8 cellular contexts compared by ENCODE assay signal in the genomic region with DNA sequence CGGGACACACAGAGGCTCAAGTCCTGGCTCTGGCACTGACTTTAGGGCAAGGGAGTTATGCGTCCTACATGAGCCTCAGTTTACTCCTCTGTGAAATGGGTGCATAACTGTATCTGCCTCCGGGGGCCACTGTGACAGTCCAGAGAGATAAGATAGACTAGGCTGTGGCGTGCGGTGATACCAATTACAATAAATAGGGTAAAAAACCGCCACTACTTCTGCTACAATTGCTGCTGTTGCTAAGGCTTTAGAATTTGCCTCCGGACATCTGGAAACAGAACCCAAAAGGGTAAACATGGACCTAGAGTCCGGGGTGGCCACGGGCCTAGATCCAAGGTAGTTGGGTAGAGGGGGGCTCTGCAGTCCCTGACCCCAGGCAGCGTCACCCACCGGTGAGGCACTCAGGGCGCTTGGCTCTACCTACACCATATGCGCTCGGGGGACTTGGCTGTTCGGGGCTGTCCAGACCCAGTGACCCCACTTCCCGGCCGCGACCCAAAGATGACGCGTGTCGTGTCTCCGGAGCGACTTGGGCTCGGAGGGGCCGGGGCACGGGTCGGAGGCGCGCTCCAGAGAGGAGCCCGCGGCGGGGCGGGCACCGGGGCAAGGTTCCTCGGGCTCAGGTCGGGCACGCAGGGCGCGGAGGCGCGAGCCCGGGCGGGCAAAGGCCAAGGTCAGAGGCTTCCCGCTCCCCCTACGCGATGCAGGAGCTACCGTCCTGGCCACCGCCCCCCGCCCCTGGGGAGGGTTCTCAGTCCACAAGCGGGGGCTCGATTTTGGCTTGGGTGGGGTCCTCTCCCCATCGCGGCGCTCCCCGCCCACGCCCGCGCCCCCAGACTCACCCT. TPM values are rescaled to one million over a fixed set of nuclear protein-coding genes. Genes with fewer than 3 reads are reported as not detected.
A peak's percentile ranks its signal among the peaks of the same experiment; 100 is the strongest.
DNase-seq lines count a peak whose midpoint lies in the region; ATAC-seq and TF ChIP-seq lines count a peak whose summit lies in the region.

No MANE protein-coding gene starts in this region.

- no peak overlapping the region for H3K27ac Mint-ChIP-seq in CD4-positive, alpha-beta memory T cell

- no peak for DNase-seq in CD4-positive, alpha-beta memory T cell
- DNase-seq in ascending aorta (ENCODE audit: low spot score in 2 of 2) (peak in 1 of 2 donors; percentile 71), spleen (peak; percentile 83), NCI-H526 treated with DMSO at 0.1 percent for 48 hours (lab: John Stamatoyannopoulos, UW) (no peak), inferior parietal cortex (ENCODE audit: extremely low spot score) (no peak)
- no peak for DNase-seq in stimulated activated naive CD4-positive, alpha-beta T cell treated with Interleukin-2 at 50 U/mL for 16 hours (lab: John Stamatoyannopoulos, UW)

- peak; percentile 5 for ATAC-seq in HG02763 (IDR thresholded peaks at IDR 0.05; ENCODE audit: unreplicated experiment)

- H3K27me3 Mint-ChIP-seq in CD4-positive, alpha-beta memory T cell = peaks cover 18 to 32% of the 10 kb centered on the region in 2 donors

- no peak overlapping the region for H3K4me3 ChIP-seq in CD4-positive, alpha-beta memory T cell (ENCODE audit: low read length in 2 of 2)
- peak overlapping the region; percentile 94 to 99 for H3K4me3 ChIP-seq in ascending aorta
- peak overlapping the region; percentile 70 for H3K4me3 ChIP-seq in iPS-20b (ENCODE audit: low read length)
- peak overlapping the region; percentile 69 to 90 (median 80) for H3K4me3 ChIP-seq in spleen

- no peaks in the 10 kb centered on the region for H3K9me3 ChIP-seq in CD4-positive, alpha-beta memory T cell (ENCODE audit: control insufficient read depth in 1 of 2, low read length in 2 of 2)
- H3K9me3 ChIP-seq in ascending aorta (no peaks in the 10 kb centered on the region), iPS-20b (ENCODE audit: insufficient read depth, low read depth, low read length) (no peaks in the 10 kb centered on the region), spleen (no peaks in the 10 kb centered on the region)

- no peaks in the 10 kb centered on the region for H3K27me3 ChIP-seq in CD4-positive, alpha-beta memory T cell (ENCODE audit: insufficient read depth, low read length)
- H3K27me3 ChIP-seq in ascending aorta (no peaks in the 10 kb centered on the region), iPS-20b (ENCODE audit: insufficient read depth, low read length) (peaks cover 21% of the 10 kb centered on the region), spleen (replicated peaks in 1 of 7) (peaks cover 0 to 56% (median 18%) of the 10 kb centered on the region in 7 donors)

- H3K36me3 Mint-ChIP-seq in CD4-positive, alpha-beta memory T cell = no peaks in the 10 kb centered on the region

- POLR2A ChIA-PET in CD4-positive, alpha-beta memory T cell (lab: Charles Lee; ENCODE audit: partially characterized antibody) = interaction anchor here (0.8 kb wide), 1 partner anchor 97 kb away, joined by 3 read pairs; no protein-coding TSS in a partner anchor

- H3K4me3 Mint-ChIP-seq in CD4-positive, alpha-beta memory T cell = peak overlapping the region in 5 of 8 donors; percentile 17 to 82 (median 27)

- H3K4me1 Mint-ChIP-seq in CD4-positive, alpha-beta memory T cell = peaks cover 2 to 15% (median 7%) of the 10 kb centered on the region in 4 donors

- 12 to 59% (median 17%) methylated on average over 10 to 58 of the region's 58 CpGs for WGBS in spleen, 5 donors

- H3K9ac ChIP-seq in iPS-20b (ENCODE audit: low read depth, low read length) = peak overlapping the region; percentile 64; the same call in 1 of the 2 replicates

- TF ChIP-seq POLR2A in spleen (IDR thresholded peaks at IDR 0.05) = no peak

- no peaks in the 10 kb centered on the region for H3K36me3 ChIP-seq in CD4-positive, alpha-beta memory T cell (ENCODE audit: insufficient read depth, low read length)
- H3K36me3 ChIP-seq in ascending aorta (no peaks in the 10 kb centered on the region), iPS-20b (ENCODE audit: insufficient read depth, low read depth, low read length) (no peaks in the 10 kb centered on the region), spleen (no peaks in the 10 kb centered on the region)

- TF ChIP-seq CTCF in ascending aorta (IDR thresholded peaks at IDR 0.05) (no peak), spleen (IDR thresholded peaks at IDR 0.05 in 8 of 11, conservative IDR thresholded peaks at IDR 0.05 in 3 of 11) (no peak)

- H3K4me1 ChIP-seq in CD4-positive, alpha-beta memory T cell (ENCODE audit: insufficient read depth, low read length) = peaks cover 10% of the 10 kb centered on the region
- H3K4me1 ChIP-seq in ascending aorta = peaks cover 5% of the 10 kb centered on the region in 2 donors
- peaks cover 3% of the 10 kb centered on the region for H3K4me1 ChIP-seq in iPS-20b (ENCODE audit: insufficient read depth, low read length)
- H3K4me1 ChIP-seq in spleen = peaks cover 5 to 66% (median 30%) of the 10 kb centered on the region in 6 donors

- intact Hi-C loops in CD4-positive, alpha-beta memory T cell (cut with micrococcal nuclease) = no loop called here
- intact Hi-C loops in ascending aorta (cut with DNase I) (no loop called here), spleen (cut with DNase I; ENCODE audit: low total_unique reads) (loop anchor here (10.0 kb wide), 1 partner anchor 98 kb away; no protein-coding TSS in a partner anchor)

- H3K27ac ChIP-seq in CD4-positive, alpha-beta memory T cell (ENCODE audit: low read depth, low read length) = no peak overlapping the region
- H3K27ac ChIP-seq in ascending aorta = peak overlapping the region; percentile 95 to 96
- no peak overlapping the region for H3K27ac ChIP-seq in iPS-20b (ENCODE audit: low read length)
- peak overlapping the region; percentile 57 to 93 (median 91) for H3K27ac ChIP-seq in spleen

- H3K9me3 Mint-ChIP-seq in CD4-positive, alpha-beta memory T cell = no peaks in the 10 kb centered on the region

- CTCF ChIA-PET in CD4-positive, alpha-beta memory T cell (lab: Charles Lee; ENCODE audit: partially characterized antibody) = no interaction called here

RNA-seq across cellular contexts. Expression of a gene that starts 1.0 kb away (rescaled TPM):
- 1 to 10 TPM; 1.2 to 2.2 TPM for total RNA-seq in CD4-positive, alpha-beta memory T cell
- polyA plus RNA-seq in CD4-positive, alpha-beta memory T cell = under 1 TPM; 0.06 to 0.13 TPM
- 39.3 TPM for total RNA-seq in ascending aorta
- 100 to 1,000 TPM; 202 to 467 (median 368) TPM for total RNA-seq in spleen
- polyA plus RNA-seq in spleen = 10 to 100 TPM in 2 of 3 donors, 1 to 10 TPM in 1; 7.6 to 21.5 (median 20.7) TPM

RNA-seq across cellular contexts. Expression of a gene that starts 55.6 kb away (rescaled TPM):
- total RNA-seq in CD4-positive, alpha-beta memory T cell = 10 to 100 TPM; 82.3 to 83.8 TPM
- 10 to 100 TPM in 1 of 2 donors, 1 to 10 TPM in 1; 2.2 to 11.1 TPM for polyA plus RNA-seq in CD4-positive, alpha-beta memory T cell
- total RNA-seq in ascending aorta (31.3 TPM), spleen (10 to 100 TPM; 60.2 to 79.8 (median 71.1) TPM)
- polyA plus RNA-seq in spleen = 10 to 100 TPM; 24.3 to 56.9 (median 38.1) TPM

Comparison
In these comparisons a context has a peak if more than half of its experiments do, and no peak if none do; other contexts are left out.
1. H3K27ac ChIP-seq: peak in ascending aorta (2 of 2) and spleen (8 of 8); none in CD4-positive, alpha-beta memory T cell (single experiment) and iPS-20b (single experiment).
2. H3K4me3 ChIP-seq: peak in ascending aorta (2 of 2), iPS-20b (single experiment) and spleen (8 of 8); none in CD4-positive, alpha-beta memory T cell (0 of 2).
3. RNA of a gene that starts 1.0 kb away (total RNA-seq): 202 to 467 TPM in spleen and 39.3 TPM in ascending aorta (single experiment); 1.2 to 2.2 TPM in CD4-positive, alpha-beta memory T cell; every median in the first group is over 10 times any median in the second.